Comparison of ENCODE assay signal across 8 cellular contexts in genomic region chr14:95442633-95443021, GRCh38.
DNase-seq lines count a peak whose midpoint lies in the region; ATAC-seq and TF ChIP-seq lines count a peak whose summit lies in the region.

No MANE protein-coding gene starts in this region.

- H3K4me3 ChIP-seq in fibroblast of the aortic adventitia (ENCODE audit: low read depth, low read length), result no peak overlapping the region

- TF ChIP-seq CTCF in LNCAP (IDR thresholded peaks at IDR 0.05) (peak; percentile 83), fibroblast of the aortic adventitia (IDR thresholded peaks at IDR 0.05; ENCODE audit: insufficient read depth, low read length) (peak; percentile 95)

- peak; percentile 74 for ATAC-seq in GM21717 (IDR thresholded peaks at IDR 0.05; ENCODE audit: unreplicated experiment)

- DNase-seq in DMS153 (lab: John Stamatoyannopoulos, UW), result peak; percentile 63
- DNase-seq in RKO (ENCODE audit: low spot score), result peak; percentile 57
- DNase-seq in activated T-helper 1 cell treated with Interleukin-2 at 50 U/mL for 16 hours (ENCODE audit: low read depth), result peak; percentile 51
- peak; percentile 86 for DNase-seq in fibroblast of the aortic adventitia (ENCODE audit: low read depth)
- peak; percentile 66 for DNase-seq in occipital lobe (lab: John Stamatoyannopoulos, UW)
- DNase-seq in superior temporal gyrus (ENCODE audit: extremely low spot score), result peak; percentile 95
